Comparison of ENCODE assay signal across 1 cellular context in genomic region chr20:45592574-45593189, GRCh38.
TF ChIP-seq lines count a peak whose summit lies in the region.

No MANE protein-coding gene starts in this region.

TF ChIP-seq in HepG2, 621 proteins besides CTCF, POLR2A, EP300 and RAD21 (continues in another document):
- TF ChIP-seq ZNF572 (CRISPR knock-in tag; IDR thresholded peaks at IDR 0.05) (no peak), PCBP1 (IDR thresholded peaks at IDR 0.05; ENCODE audit: borderline replicate concordance, low read depth, low read length) (no peak), ZNF780A (CRISPR knock-in tag; IDR thresholded peaks at IDR 0.05) (no peak), FOSL1 (CRISPR knock-in tag; IDR thresholded peaks at IDR 0.05; ENCODE audit: borderline replicate concordance) (no peak), MXD3 (CRISPR knock-in tag; IDR thresholded peaks at IDR 0.05) (no peak), THYN1 (CRISPR knock-in tag; IDR thresholded peaks at IDR 0.05; ENCODE audit: borderline replicate concordance, low read depth) (no peak), GPBP1L1 (CRISPR knock-in tag; IDR thresholded peaks at IDR 0.05) (no peak), ZNF180 (CRISPR knock-in tag; IDR thresholded peaks at IDR 0.05; ENCODE audit: borderline replicate concordance, low read depth) (no peak), LCORL (IDR thresholded peaks at IDR 0.05) (no peak), LCORL (CRISPR knock-in tag; IDR thresholded peaks at IDR 0.05) (no peak), ZNF546 (CRISPR knock-in tag; conservative IDR thresholded peaks at IDR 0.05) (no peak), ZNF609 (CRISPR knock-in tag; IDR thresholded peaks at IDR 0.05; ENCODE audit: borderline replicate concordance) (no peak), TBP (CRISPR knock-in tag; IDR thresholded peaks at IDR 0.05) (no peak), ZBTB33 (CRISPR knock-in tag; IDR thresholded peaks at IDR 0.05) (no peak), ELF1 (CRISPR knock-in tag; IDR thresholded peaks at IDR 0.05) (no peak), DPF2 (CRISPR knock-in tag; IDR thresholded peaks at IDR 0.05; ENCODE audit: borderline replicate concordance, low read depth) (no peak), ZNF790 (CRISPR knock-in tag; IDR thresholded peaks at IDR 0.05; ENCODE audit: borderline replicate concordance) (no peak), ATF7-NPFF (CRISPR knock-in tag; IDR thresholded peaks at IDR 0.05; ENCODE audit: low read depth) (no peak), FOXA1 (IDR thresholded peaks at IDR 0.05) (no peak), FOXA1 (CRISPR knock-in tag; IDR thresholded peaks at IDR 0.05) (0 out of 2 replicates have a peak, but pooled peaks have one; percentile 16), CEBPB (IDR thresholded peaks at IDR 0.05; ENCODE audit: borderline replicate concordance, low read depth, low read length) (peak; percentile 9; the same call in 1 of the 2 replicates), ZNF275 (CRISPR knock-in tag; IDR thresholded peaks at IDR 0.05; ENCODE audit: borderline replicate concordance) (no peak), ZFP62 (CRISPR knock-in tag; IDR thresholded peaks at IDR 0.05) (no peak), NFKB2 (CRISPR knock-in tag; IDR thresholded peaks at IDR 0.05; ENCODE audit: borderline replicate concordance) (no peak), ARID5B (CRISPR knock-in tag; IDR thresholded peaks at IDR 0.05) (0 out of 2 replicates have a peak, but pooled peaks have one; percentile 14), POLR2G (IDR thresholded peaks at IDR 0.05; ENCODE audit: low read depth, low read length) (no peak), NR2F1 (CRISPR knock-in tag; IDR thresholded peaks at IDR 0.05) (0 out of 4 replicates have a peak, but pooled peaks of 1 of the 2 experiments have one; percentile 37), PHF5A (CRISPR knock-in tag; IDR thresholded peaks at IDR 0.05; ENCODE audit: low read depth, unreplicated experiment) (no peak), ZNF451 (CRISPR knock-in tag; IDR thresholded peaks at IDR 0.05) (no peak), GLI4 (CRISPR knock-in tag; IDR thresholded peaks at IDR 0.05; ENCODE audit: borderline replicate concordance) (no peak), THAP7 (CRISPR knock-in tag; IDR thresholded peaks at IDR 0.05) (no peak), MEIS2 (CRISPR knock-in tag; IDR thresholded peaks at IDR 0.05) (no peak), PTBP1 (IDR thresholded peaks at IDR 0.05; ENCODE audit: low read depth, low read length, poor library complexity, severe bottlenecking) (no peak), ZNF691 (CRISPR knock-in tag; IDR thresholded peaks at IDR 0.05; ENCODE audit: borderline replicate concordance, low read depth) (no peak), IRF1 (CRISPR knock-in tag; IDR thresholded peaks at IDR 0.05; ENCODE audit: low read depth) (no peak), DRAP1 (CRISPR knock-in tag; IDR thresholded peaks at IDR 0.05) (0 out of 2 replicates have a peak, but pooled peaks have one; percentile 18), ZNF382 (CRISPR knock-in tag; IDR thresholded peaks at IDR 0.05; ENCODE audit: borderline replicate concordance) (no peak), RBFOX2 (IDR thresholded peaks at IDR 0.05; ENCODE audit: low read depth, low read length) (no peak)
